Comparison of ENCODE assay signal across 24 cellular contexts in genomic region chr9:16436545-16436944, GRCh38.
"Had no signal": no experiment of that assay in that cellular context is flagged by ENCODE, and none has a peak within 500 bp of the region (broad histone marks: within the 10 kb centered on the region; RNA-seq: fewer than 3 reads in every experiment).

No MANE protein-coding gene starts in this region.

- H3K36me3 Mint-ChIP-seq: naive thymus-derived CD8-positive, alpha-beta T cell; stimulated activated effector memory CD8-positive, alpha-beta T cell treated with anti-CD3 and anti-CD28 coated beads, Interleukin-12 subunit alpha, Interleukin-12 subunit beta, amount 100 ng/mL, for 72 hours had no signal

- H3K27me3 ChIP-seq: esophagus squamous epithelium, ovary, sigmoid colon, testis, tibial artery had no signal

- H3K27me3 Mint-ChIP-seq: type B pancreatic cell had no signal

- ATAC-seq: left ventricle myocardium superior; lower lobe of right lung; naive thymus-derived CD8-positive, alpha-beta T cell; psoas muscle; right cardiac atrium; stimulated activated effector memory CD8-positive, alpha-beta T cell treated with anti-CD3 and anti-CD28 coated beads, Interleukin-12 subunit alpha, Interleukin-12 subunit beta, amount 100 ng/mL, for 72 hours had no signal

- H3K27ac Mint-ChIP-seq: naive thymus-derived CD8-positive, alpha-beta T cell; stimulated activated effector memory CD8-positive, alpha-beta T cell treated with anti-CD3 and anti-CD28 coated beads, Interleukin-12 subunit alpha, Interleukin-12 subunit beta, amount 100 ng/mL, for 72 hours; type B pancreatic cell had no signal

- H3K27ac ChIP-seq: coronary artery, esophagus squamous epithelium, lower lobe of right lung, ovary, psoas muscle, sigmoid colon, testis, tibial artery had no signal

- H3K4me3 ChIP-seq: coronary artery, esophagus squamous epithelium, lower lobe of right lung, ovary, psoas muscle, sigmoid colon, testis, tibial artery had no signal

- H3K9me3 ChIP-seq: esophagus squamous epithelium, lower lobe of right lung, ovary, psoas muscle, sigmoid colon, testis, tibial artery had no signal

- H3K4me1 ChIP-seq: lower lobe of right lung, psoas muscle, testis, tibial artery had no signal

- DNase-seq: dermis blood vessel endothelial cell; effector memory CD4-positive, alpha-beta T cell; erythroblast; esophagus squamous epithelium; hypothalamus; left ventricle myocardium superior; lower lobe of right lung; naive thymus-derived CD8-positive, alpha-beta T cell; nephron progenitor cell; occipital lobe; ovary; posterior cingulate gyrus; psoas muscle; right cardiac atrium; sigmoid colon; stimulated activated CD4-positive, alpha-beta T cell treated with anti-CD3 and anti-CD28 coated beads, Interleukin-2, amount 100 ng/mL, for 24 hours; stimulated activated CD4-positive, alpha-beta T cell treated with anti-CD3 and anti-CD28 coated beads, Interleukin-4, amount 100 ng/mL, for 24 hours; stimulated activated naive CD4-positive, alpha-beta T cell treated with Interleukin-2 at 50 U/mL for 16 hours; substantia nigra; testis; tibial artery had no signal

- H3K36me3 ChIP-seq: lower lobe of right lung, ovary, tibial artery had no signal

- H3K4me3 Mint-ChIP-seq: naive thymus-derived CD8-positive, alpha-beta T cell; nephron progenitor cell; stimulated activated effector memory CD8-positive, alpha-beta T cell treated with anti-CD3 and anti-CD28 coated beads, Interleukin-12 subunit alpha, Interleukin-12 subunit beta, amount 100 ng/mL, for 72 hours; type B pancreatic cell had no signal

- H3K4me1 Mint-ChIP-seq: naive thymus-derived CD8-positive, alpha-beta T cell; stimulated activated effector memory CD8-positive, alpha-beta T cell treated with anti-CD3 and anti-CD28 coated beads, Interleukin-12 subunit alpha, Interleukin-12 subunit beta, amount 100 ng/mL, for 72 hours had no signal
